In genomic region chr14:20956376-20956976, GRCh38 we compare ENCODE assay signal across 1 cellular context.
TF ChIP-seq lines count a peak whose summit lies in the region.

No MANE protein-coding gene starts in this region.

TF ChIP-seq in K562, 482 proteins besides CTCF, POLR2A, EP300 and RAD21:
- TF ChIP-seq HDAC2 (IDR thresholded peaks at IDR 0.05), result no peak
- no peak for TF ChIP-seq REST (CRISPR knock-in tag; IDR thresholded peaks at IDR 0.05; ENCODE audit: low read depth)
- 0 out of 2 replicates have a peak, but pooled peaks have one; percentile 19 for TF ChIP-seq HMBOX1 (IDR thresholded peaks at IDR 0.05)
- TF ChIP-seq BRD9 (IDR thresholded peaks at IDR 0.05; ENCODE audit: low read depth, partially characterized antibody), result no peak
- TF ChIP-seq BRD4 (IDR thresholded peaks at IDR 0.05), result no peak
- peak; percentile 72 to 78; a peak in 2 of 4 replicates for TF ChIP-seq ETV6 (IDR thresholded peaks at IDR 0.05; ENCODE audit: borderline replicate concordance in 1 of 2, low read depth in 2 of 2, low read length in 1 of 2)
- no peak for TF ChIP-seq ETV6 (CRISPR knock-in tag; IDR thresholded peaks at IDR 0.05; ENCODE audit: borderline replicate concordance)
- no peak for TF ChIP-seq SMARCA4 (IDR thresholded peaks at IDR 0.05)
- TF ChIP-seq ETV1 (tag; conservative IDR thresholded peaks at IDR 0.05; ENCODE audit: low read depth), result peak; percentile 50; the same call in 1 of the 2 replicates
- peak; percentile 41; the same call in 1 of the 2 replicates for TF ChIP-seq ELF1 (tag; IDR thresholded peaks at IDR 0.05)
- TF ChIP-seq CCAR2 (IDR thresholded peaks at IDR 0.05; ENCODE audit: low read depth, low read length), result no peak
- TF ChIP-seq GABPA (tag; conservative IDR thresholded peaks at IDR 0.05; ENCODE audit: low read depth), result 0 out of 2 replicates have a peak, but pooled peaks have one; percentile 27
- no peak for TF ChIP-seq DNMT1 (IDR thresholded peaks at IDR 0.05)
- no peak for TF ChIP-seq TARDBP (IDR thresholded peaks at IDR 0.05)
- no peak for TF ChIP-seq SFPQ (IDR thresholded peaks at IDR 0.05; ENCODE audit: low read depth, low read length)
- no peak for TF ChIP-seq ZNF551 (CRISPR knock-in tag; IDR thresholded peaks at IDR 0.05)
- TF ChIP-seq ZNF23 (CRISPR knock-in tag; IDR thresholded peaks at IDR 0.05), result no peak
- TF ChIP-seq EZH2 (IDR thresholded peaks at IDR 0.05; ENCODE audit: borderline replicate concordance, low read depth, low read length), result no peak
- no peak for TF ChIP-seq SMARCC2 (IDR thresholded peaks at IDR 0.05; ENCODE audit: low read depth)
- TF ChIP-seq PTBP1 (IDR thresholded peaks at IDR 0.05; ENCODE audit: low read depth, low read length), result no peak
- TF ChIP-seq HLTF (IDR thresholded peaks at IDR 0.05), result no peak
- no peak for TF ChIP-seq PML (IDR thresholded peaks at IDR 0.05; ENCODE audit: low read length)
- no peak for TF ChIP-seq NCOA6 (IDR thresholded peaks at IDR 0.05)
- TF ChIP-seq TAL1 (IDR thresholded peaks at IDR 0.05), result no peak
- no peak for TF ChIP-seq NR4A1 (CRISPR knock-in tag; IDR thresholded peaks at IDR 0.05)
- TF ChIP-seq NR4A1 (tag; IDR thresholded peaks at IDR 0.05), result no peak
